Comparison of ENCODE assay signal across 17 cellular contexts in genomic region chr18:76484749-76485387, GRCh38.
DNase-seq lines count a peak whose midpoint lies in the region; ATAC-seq and FAIRE-seq lines count a peak whose summit lies in the region.
"Had no signal": no experiment of that assay in that cellular context is flagged by ENCODE, and none has a peak within 500 bp of the region (broad histone marks: within the 10 kb centered on the region; RNA-seq: fewer than 3 reads in every experiment).

No MANE protein-coding gene starts in this region.

- DNase-seq in GM18507 (ENCODE audit: extremely low spot score, insufficient read length, low read depth) (no peak), DMS79 treated with DMSO at 0.1 percent for 48 hours (lab: John Stamatoyannopoulos, UW) (no peak), GF-D8 (lab: John Stamatoyannopoulos, UW) (no peak), NCI-H2227 treated with DMSO at 0.1 percent for 48 hours (lab: John Stamatoyannopoulos, UW) (no peak)
- DNase-seq: activated B cell treated with CpG ODN at 0.5 μM for 24 hours; activated T-cell treated with anti-CD3 and anti-CD28 coated beads, Interleukin-2, amount 50 U/mL, for 72 hours; lower lobe of right lung; MG63; NCI-H510A treated with DMSO at 0.1 percent for 48 hours; pancreas; SIG-M5; stimulated activated CD4-positive, alpha-beta T cell treated with anti-CD3 and anti-CD28 coated beads, Interleukin-15, amount 100 ng/mL, for 24 hours had no signal

- ATAC-seq in GM21825 (IDR thresholded peaks at IDR 0.05; ENCODE audit: unreplicated experiment) = peak; percentile 42
- ATAC-seq in HG03442 (IDR thresholded peaks at IDR 0.05; ENCODE audit: unreplicated experiment) = peak; percentile 66
- ATAC-seq in HG02571 (IDR thresholded peaks at IDR 0.05; ENCODE audit: unreplicated experiment) = no peak
- ATAC-seq: activated T-cell treated with anti-CD3 and anti-CD28 coated beads, Interleukin-2, amount 50 U/mL, for 72 hours; lower lobe of right lung; pancreas had no signal

- FAIRE-seq in GM18507 (lab: Jason Lieb, UNC) (peak; percentile 91), islet of Langerhans (lab: Jason Lieb, UNC) (peak; percentile 97)
- FAIRE-seq: endometrium, pancreas had no signal
